In genomic region chr15:72751751-72752455, GRCh38 we compare ENCODE assay signal across 1 cellular context.
TF ChIP-seq lines count a peak whose summit lies in the region.

No MANE protein-coding gene starts in this region.

TF ChIP-seq in GM23338, 12 proteins besides CTCF, POLR2A, EP300 and RAD21 (continued from another document):
- TF ChIP-seq EZH2phosphoT487 (IDR thresholded peaks at IDR 0.05; ENCODE audit: unreplicated experiment) = no peak
- TF ChIP-seq NANOG (IDR thresholded peaks at IDR 0.05; ENCODE audit: borderline replicate concordance) = no peak
- TF ChIP-seq, protein P1, sequence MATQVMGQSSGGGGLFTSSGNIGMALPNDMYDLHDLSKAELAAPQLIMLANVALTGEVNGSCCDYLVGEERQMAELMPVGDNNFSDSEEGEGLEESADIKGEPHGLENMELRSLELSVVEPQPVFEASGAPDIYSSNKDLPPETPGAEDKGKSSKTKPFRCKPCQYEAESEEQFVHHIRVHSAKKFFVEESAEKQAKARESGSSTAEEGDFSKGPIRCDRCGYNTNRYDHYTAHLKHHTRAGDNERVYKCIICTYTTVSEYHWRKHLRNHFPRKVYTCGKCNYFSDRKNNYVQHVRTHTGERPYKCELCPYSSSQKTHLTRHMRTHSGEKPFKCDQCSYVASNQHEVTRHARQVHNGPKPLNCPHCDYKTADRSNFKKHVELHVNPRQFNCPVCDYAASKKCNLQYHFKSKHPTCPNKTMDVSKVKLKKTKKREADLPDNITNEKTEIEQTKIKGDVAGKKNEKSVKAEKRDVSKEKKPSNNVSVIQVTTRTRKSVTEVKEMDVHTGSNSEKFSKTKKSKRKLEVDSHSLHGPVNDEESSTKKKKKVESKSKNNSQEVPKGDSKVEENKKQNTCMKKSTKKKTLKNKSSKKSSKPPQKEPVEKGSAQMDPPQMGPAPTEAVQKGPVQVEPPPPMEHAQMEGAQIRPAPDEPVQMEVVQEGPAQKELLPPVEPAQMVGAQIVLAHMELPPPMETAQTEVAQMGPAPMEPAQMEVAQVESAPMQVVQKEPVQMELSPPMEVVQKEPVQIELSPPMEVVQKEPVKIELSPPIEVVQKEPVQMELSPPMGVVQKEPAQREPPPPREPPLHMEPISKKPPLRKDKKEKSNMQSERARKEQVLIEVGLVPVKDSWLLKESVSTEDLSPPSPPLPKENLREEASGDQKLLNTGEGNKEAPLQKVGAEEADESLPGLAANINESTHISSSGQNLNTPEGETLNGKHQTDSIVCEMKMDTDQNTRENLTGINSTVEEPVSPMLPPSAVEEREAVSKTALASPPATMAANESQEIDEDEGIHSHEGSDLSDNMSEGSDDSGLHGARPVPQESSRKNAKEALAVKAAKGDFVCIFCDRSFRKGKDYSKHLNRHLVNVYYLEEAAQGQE (IDR thresholded peaks at IDR 0.05; ENCODE audit: unreplicated experiment) = no peak
- TF ChIP-seq STAT1 (IDR thresholded peaks at IDR 0.05; ENCODE audit: unreplicated experiment) = no peak
- no peak for TF ChIP-seq EZH2 (IDR thresholded peaks at IDR 0.05; ENCODE audit: low read depth, unreplicated experiment)
- no peak for TF ChIP-seq ZNF331 (CRISPR knock-in tag; IDR thresholded peaks at IDR 0.05; ENCODE audit: low read depth)
